ENCODE assay signal across 13 cellular contexts in genomic region chr13:44311011-44311481, GRCh38.
A peak's percentile ranks its signal among the peaks of the same experiment; 100 is the strongest.
DNase-seq lines count a peak whose midpoint lies in the region; ATAC-seq and TF ChIP-seq lines count a peak whose summit lies in the region.
"Had no signal": no experiment of that assay in that cellular context is flagged by ENCODE, and none has a peak within 500 bp of the region (broad histone marks: within the 10 kb centered on the region; RNA-seq: fewer than 3 reads in every experiment).

No MANE protein-coding gene starts in this region.

- H3K36me3 ChIP-seq in left ventricle myocardium inferior, result no peaks in the 10 kb centered on the region
- H3K36me3 ChIP-seq in hepatocyte (replicated peaks; ENCODE audit: insufficient read depth, low read depth), result no peaks in the 10 kb centered on the region

- H3K4me3 ChIP-seq in left ventricle myocardium inferior (no peak overlapping the region), hepatocyte (no peak overlapping the region)

- no peaks in the 10 kb centered on the region for H3K79me2 ChIP-seq in hepatocyte

- H3K9me3 ChIP-seq in left ventricle myocardium inferior (replicated peaks), result no peaks in the 10 kb centered on the region
- H3K9me3 ChIP-seq in hepatocyte (ENCODE audit: low read depth), result no peaks in the 10 kb centered on the region

- WGBS in hepatocyte (ENCODE audit: low lambda C conversion rate, missing lambda C conversion rate), result 66% methylated on average over 2 of the region's 2 CpGs

- H3K27ac ChIP-seq in left ventricle myocardium inferior (replicated peaks) (peak overlapping the region; percentile 30), hepatocyte (peak overlapping the region; percentile 36)

- intact Hi-C loops in left ventricle myocardium inferior (cut with micrococcal nuclease), result no loop called here
- intact Hi-C loops in left cardiac atrium (cut with DNase I), result loop anchor here in 1 of 2 donors (5.0 kb wide), 2 partner anchors 51 to 126 kb away; no protein-coding TSS in a partner anchor

- H3K4me2 ChIP-seq in hepatocyte, result no peak overlapping the region

- no peaks in the 10 kb centered on the region for H3K27me3 ChIP-seq in left ventricle myocardium inferior (ENCODE audit: low read depth)
- H3K27me3 ChIP-seq in hepatocyte, result no peaks in the 10 kb centered on the region

- no peak overlapping the region for H2AFZ ChIP-seq in hepatocyte

- H3K4me1 ChIP-seq in left ventricle myocardium inferior, result peaks cover 38% of the 10 kb centered on the region
- peaks cover 18% of the 10 kb centered on the region for H3K4me1 ChIP-seq in hepatocyte (ENCODE audit: insufficient read depth)

- ATAC-seq in left cardiac atrium (no peak), HG03159 (IDR thresholded peaks at IDR 0.05; ENCODE audit: unreplicated experiment) (no peak), HG02938 (IDR thresholded peaks at IDR 0.05; ENCODE audit: unreplicated experiment) (no peak)
- ATAC-seq: stimulated activated naive B cell treated with anti-CD40 and anti-IgM and Interleukin-4, amounts not matched to agents 10 μg/mL and 1 μg/mL and 100 μg/mL, for 72 hours had no signal

- no peaks in the 10 kb centered on the region for H4K20me1 ChIP-seq in hepatocyte (ENCODE audit: insufficient read depth, poor library complexity, severe bottlenecking)

- H3K9me2 ChIP-seq in hepatocyte (replicated peaks; ENCODE audit: insufficient read depth), result no peaks in the 10 kb centered on the region

- TF ChIP-seq CTCF in left ventricle myocardium inferior (IDR thresholded peaks at IDR 0.05; ENCODE audit: borderline replicate concordance), result no peak
- no peak for TF ChIP-seq CTCF in hepatocyte (IDR thresholded peaks at IDR 0.05; ENCODE audit: poor library complexity)

- no peak for DNase-seq in left ventricle myocardium inferior
- DNase-seq in left cardiac atrium, result no peak
- DNase-seq in amniotic epithelial cell (ENCODE audit: low read depth), result peak; percentile 22
- DNase-seq in hepatocyte (ENCODE audit: low spot score), result no peak
- DNase-seq in middle frontal gyrus (ENCODE audit: extremely low spot score, low spot score), result no peak
- no peak for DNase-seq in COR-L47 (lab: John Stamatoyannopoulos, UW)
- DNase-seq: activated CD4-positive, alpha-beta T cell treated with anti-CD3 and anti-CD28 coated beads, Interleukin-2, amount 50 U/mL, for 48 hours; effector CD4-positive, alpha-beta T cell; NCI-H1048; nephron progenitor cell; stimulated activated naive B cell treated with anti-CD40 and anti-IgM and Interleukin-4, amounts not matched to agents 10 μg/mL and 1 μg/mL and 100 μg/mL, for 72 hours had no signal
